In the genomic region with DNA sequence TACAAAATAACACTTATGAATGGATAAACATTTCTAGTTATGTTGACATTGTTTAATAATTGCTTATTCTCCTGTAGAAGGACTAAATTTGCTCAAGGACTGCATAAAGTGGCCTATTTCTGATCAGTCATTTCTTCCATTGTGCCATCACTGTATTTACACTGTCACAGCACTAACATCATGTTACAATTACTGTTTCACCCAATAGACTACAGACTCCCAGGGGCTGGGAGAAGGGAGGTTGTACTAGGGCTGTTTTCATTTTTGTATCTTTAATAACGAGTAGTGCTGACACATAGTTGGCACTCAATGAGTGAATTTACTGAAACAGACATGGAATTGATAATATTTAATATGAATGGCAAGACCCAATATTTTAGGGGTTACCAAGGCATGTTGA, we compare ENCODE assay signal across 21 cellular contexts.
"Had no signal": no experiment of that assay in that cellular context is flagged by ENCODE, and none has a peak within 500 bp of the region (broad histone marks: within the 10 kb centered on the region; RNA-seq: fewer than 3 reads in every experiment).

No MANE protein-coding gene starts in this region.

- H3K27me3 Mint-ChIP-seq: activated CD4-positive, alpha-beta memory T cell treated with anti-CD3 and anti-CD28 coated beads for 36 hours; activated naive CD8-positive, alpha-beta T cell treated with anti-CD3 and anti-CD28 coated beads for 36 hours; naive thymus-derived CD8-positive, alpha-beta T cell; stimulated activated naive B cell treated with anti-CD40 and anti-IgM and Interleukin-4, amounts not matched to agents 10 μg/mL and 1 μg/mL and 100 μg/mL, for 72 hours had no signal

- H3K4me3 Mint-ChIP-seq: activated CD4-positive, alpha-beta memory T cell treated with anti-CD3 and anti-CD28 coated beads for 36 hours; activated naive CD8-positive, alpha-beta T cell treated with anti-CD3 and anti-CD28 coated beads for 36 hours; mesothelial cell of epicardium; naive thymus-derived CD8-positive, alpha-beta T cell; neural progenitor cell; stimulated activated naive B cell treated with anti-CD40 and anti-IgM and Interleukin-4, amounts not matched to agents 10 μg/mL and 1 μg/mL and 100 μg/mL, for 72 hours; type B pancreatic cell; WTC11 had no signal

- H3K36me3 Mint-ChIP-seq: activated CD4-positive, alpha-beta memory T cell treated with anti-CD3 and anti-CD28 coated beads for 36 hours; activated naive CD8-positive, alpha-beta T cell treated with anti-CD3 and anti-CD28 coated beads for 36 hours; mesothelial cell of epicardium; neural progenitor cell; stimulated activated naive B cell treated with anti-CD40 and anti-IgM and Interleukin-4, amounts not matched to agents 10 μg/mL and 1 μg/mL and 100 μg/mL, for 72 hours; type B pancreatic cell; WTC11 had no signal

- H3K9me3 ChIP-seq: gastrocnemius medialis, sigmoid colon, testis had no signal

- H2AFZ ChIP-seq: neural progenitor cell had no signal

- H3K36me3 ChIP-seq: gastrocnemius medialis, left ventricle myocardium inferior, neural progenitor cell, sigmoid colon had no signal

- H3K9ac ChIP-seq: neural progenitor cell had no signal

- H3K27me3 ChIP-seq: gastrocnemius medialis, neural progenitor cell, sigmoid colon, testis had no signal

- H3K27ac ChIP-seq: gastrocnemius medialis, left ventricle myocardium inferior, neural progenitor cell, sigmoid colon, testis had no signal

- DNase-seq: activated CD4-positive, alpha-beta memory T cell treated with anti-CD3 and anti-CD28 coated beads for 36 hours; activated naive CD4-positive, alpha-beta T cell treated with Interleukin-2 at 50 U/mL for 16 hours; activated naive CD8-positive, alpha-beta T cell treated with anti-CD3 and anti-CD28 coated beads for 36 hours; activated T-cell treated with anti-CD3 and anti-CD28 coated beads, Interleukin-2, amount 50 U/mL, for 48 hours; central memory CD4-positive, alpha-beta T cell; effector memory CD4-positive, alpha-beta T cell; gastrocnemius medialis; head of caudate nucleus; hypothalamus; left ventricle myocardium inferior; naive thymus-derived CD8-positive, alpha-beta T cell; sigmoid colon; stimulated activated CD4-positive, alpha-beta T cell treated with anti-CD3 and anti-CD28 coated beads, Interleukin-15, amount 100 ng/mL, for 24 hours; stimulated activated naive B cell treated with anti-CD40 and anti-IgM and Interleukin-4, amounts not matched to agents 10 μg/mL and 1 μg/mL and 100 μg/mL, for 72 hours; T1000; testis had no signal

- H3K4me1 ChIP-seq: gastrocnemius medialis, left ventricle myocardium inferior, sigmoid colon, testis had no signal

- H3K9me3 Mint-ChIP-seq: activated CD4-positive, alpha-beta memory T cell treated with anti-CD3 and anti-CD28 coated beads for 36 hours; activated naive CD8-positive, alpha-beta T cell treated with anti-CD3 and anti-CD28 coated beads for 36 hours; stimulated activated naive B cell treated with anti-CD40 and anti-IgM and Interleukin-4, amounts not matched to agents 10 μg/mL and 1 μg/mL and 100 μg/mL, for 72 hours; type B pancreatic cell; WTC11 had no signal

- H3K27ac Mint-ChIP-seq: activated CD4-positive, alpha-beta memory T cell treated with anti-CD3 and anti-CD28 coated beads for 36 hours; activated naive CD8-positive, alpha-beta T cell treated with anti-CD3 and anti-CD28 coated beads for 36 hours; mesothelial cell of epicardium; naive thymus-derived CD8-positive, alpha-beta T cell; neural progenitor cell; type B pancreatic cell had no signal

- H3K4me3 ChIP-seq: gastrocnemius medialis, left ventricle myocardium inferior, neural progenitor cell, sigmoid colon, smooth muscle cell, testis had no signal

- H3K4me2 ChIP-seq: neural progenitor cell, smooth muscle cell had no signal
